Comparison of ENCODE assay signal across 1 cellular context in the genomic region with DNA sequence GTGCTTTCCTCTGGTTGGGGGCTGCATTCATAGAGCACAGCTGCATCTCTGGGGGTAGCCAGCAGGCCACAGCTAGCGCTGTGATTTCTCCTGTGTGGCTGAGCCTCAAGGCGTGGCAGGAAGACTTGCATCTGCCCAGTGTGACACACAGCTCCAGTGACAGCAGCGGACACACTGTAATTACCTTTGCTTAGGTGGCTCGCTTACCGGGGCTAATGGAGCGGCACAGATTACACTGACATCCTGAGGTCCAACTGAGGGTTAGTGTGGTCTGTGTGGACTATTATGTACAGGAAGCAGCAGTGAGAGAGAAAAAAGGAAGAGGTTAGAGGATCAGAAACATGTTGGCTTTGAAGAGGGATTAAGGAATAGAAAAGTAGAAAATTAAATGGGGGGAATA.
TF ChIP-seq lines count a peak whose summit lies in the region.

No MANE protein-coding gene starts in this region.

TF ChIP-seq in HepG2, 621 proteins besides CTCF, POLR2A, EP300 and RAD21:
- TF ChIP-seq TOE1 (CRISPR knock-in tag; IDR thresholded peaks at IDR 0.05) (no peak), AGO2 (optimal IDR thresholded peaks at IDR 0.05; ENCODE audit: low read depth, low read length) (peak; percentile 17)
